Comparison of ENCODE assay signal across 14 cellular contexts in the genomic region with DNA sequence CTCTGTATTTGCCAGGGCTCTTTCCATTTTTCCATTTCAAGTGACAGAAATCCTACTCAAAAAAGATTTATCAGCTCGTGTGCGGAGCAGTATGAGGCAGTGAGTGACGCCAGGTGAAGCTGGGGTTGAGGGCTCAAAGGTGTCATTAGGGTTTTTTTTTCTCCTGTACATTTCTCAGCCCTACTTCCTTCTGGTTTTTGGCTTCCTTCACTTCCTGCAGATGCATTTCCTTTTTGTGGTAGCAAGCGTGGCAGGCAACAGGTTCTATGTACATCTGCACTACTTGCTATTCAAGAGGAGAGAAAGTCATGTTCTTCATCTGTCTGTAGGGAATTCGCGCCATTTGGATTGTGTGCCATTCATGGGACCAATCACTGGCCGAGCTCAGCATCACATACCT. TPM values are rescaled to one million over a fixed set of nuclear protein-coding genes. Genes with fewer than 3 reads are reported as not detected.
A peak's percentile ranks its signal among the peaks of the same experiment; 100 is the strongest.
DNase-seq lines count a peak whose midpoint lies in the region; ATAC-seq, FAIRE-seq and TF ChIP-seq lines count a peak whose summit lies in the region.
"Had no signal": no experiment of that assay in that cellular context is flagged by ENCODE, and none has a peak within 500 bp of the region (broad histone marks: within the 10 kb centered on the region; RNA-seq: fewer than 3 reads in every experiment).

No MANE protein-coding gene starts in this region.

- WGBS in transverse colon (ENCODE audit: low coverage in 1 of 2), 2 donors = 67 to 81% methylated on average over 7 of the region's 7 CpGs
- 64 to 69% (median 65%) methylated on average over 7 of the region's 7 CpGs for WGBS in psoas muscle, 3 donors

- H3K27ac Mint-ChIP-seq in T-helper 2 cell treated with Interferon-gamma antibody and Interleukin-4, amounts not matched to agents 5 μg/mL and 100 μg/mL, for 36 hours = peak overlapping the region; percentile 86

- H3K9me3 ChIP-seq in transverse colon (no peaks in the 10 kb centered on the region), psoas muscle (no peaks in the 10 kb centered on the region)

- intact Hi-C loops in transverse colon (cut with DNase I; ENCODE audit: low total_unique reads) (no loop called here), psoas muscle (cut with DNase I) (loop anchor here in 1 of 2 donors (5.0 kb wide), 1 partner anchor 1115 kb away; no protein-coding TSS in a partner anchor)

- H3K4me1 ChIP-seq in transverse colon (no peaks in the 10 kb centered on the region), psoas muscle (no peaks in the 10 kb centered on the region)
- H3K4me1 ChIP-seq: tibial nerve had no signal

- in situ Hi-C loops in transverse colon (cut with MboI; ENCODE audit: low pct_ligation_motif_present in 1 of 4, low pct_unique_long_range_greater_than_20kb in 1 of 4, low sequenced_read_pairs in 3 of 4) = no loop called here

- peaks cover 62% of the 10 kb centered on the region for H3K4me1 Mint-ChIP-seq in T-helper 2 cell treated with Interferon-gamma antibody and Interleukin-4, amounts not matched to agents 5 μg/mL and 100 μg/mL, for 36 hours (ENCODE audit: low read depth)

- peaks cover 37% of the 10 kb centered on the region for H3K36me3 Mint-ChIP-seq in T-helper 2 cell treated with Interferon-gamma antibody and Interleukin-4, amounts not matched to agents 5 μg/mL and 100 μg/mL, for 36 hours (ENCODE audit: low read depth)

- no peak for TF ChIP-seq POLR2A in transverse colon (IDR thresholded peaks at IDR 0.05)

- H3K4me3 ChIP-seq in bronchial epithelial cell (ENCODE audit: low read depth, low read length) = no peak overlapping the region
- no peak overlapping the region for H3K4me3 ChIP-seq in transverse colon
- H3K4me3 ChIP-seq in psoas muscle = no peak overlapping the region
- H3K4me3 ChIP-seq: cardiac muscle cell, tibial nerve had no signal

- ATAC-seq in psoas muscle = no peak
- no peak for ATAC-seq in HG02623 (IDR thresholded peaks at IDR 0.05; ENCODE audit: unreplicated experiment)

- peak; percentile 28 for FAIRE-seq in bronchial epithelial cell (lab: Jason Lieb, UNC)
- FAIRE-seq: keratinocyte, RCC 7860 had no signal

- peaks cover 17% of the 10 kb centered on the region for H3K9me3 Mint-ChIP-seq in T-helper 2 cell treated with Interferon-gamma antibody and Interleukin-4, amounts not matched to agents 5 μg/mL and 100 μg/mL, for 36 hours

- no peaks in the 10 kb centered on the region for H3K27me3 ChIP-seq in bronchial epithelial cell (ENCODE audit: control insufficient read depth, insufficient read depth, low read length)
- H3K27me3 ChIP-seq in transverse colon = no peaks in the 10 kb centered on the region
- no peaks in the 10 kb centered on the region for H3K27me3 ChIP-seq in psoas muscle (ENCODE audit: insufficient read depth in 3 of 3, low read length in 2 of 3)
- H3K27me3 ChIP-seq: cardiac muscle cell, tibial nerve had no signal

- no peak for TF ChIP-seq EP300 in transverse colon (IDR thresholded peaks at IDR 0.05; ENCODE audit: low read depth)

- H3K36me3 ChIP-seq in bronchial epithelial cell (ENCODE audit: control insufficient read depth, insufficient read depth, low read length) (no peaks in the 10 kb centered on the region), transverse colon (no peaks in the 10 kb centered on the region), psoas muscle (ENCODE audit: insufficient read depth in 1 of 2, low read depth in 1 of 2) (no peaks in the 10 kb centered on the region)
- H3K36me3 ChIP-seq: cardiac muscle cell, tibial nerve had no signal

- peak overlapping the region; percentile 81 for H3K4me3 Mint-ChIP-seq in T-helper 2 cell treated with Interferon-gamma antibody and Interleukin-4, amounts not matched to agents 5 μg/mL and 100 μg/mL, for 36 hours

- no peak for TF ChIP-seq CTCF in bronchial epithelial cell (IDR thresholded peaks at IDR 0.05; ENCODE audit: insufficient read depth, low read length, severe bottlenecking)
- TF ChIP-seq CTCF in transverse colon (IDR thresholded peaks at IDR 0.05) = no peak
- TF ChIP-seq CTCF in psoas muscle (IDR thresholded peaks at IDR 0.05) = no peak

- H3K27ac ChIP-seq in transverse colon (peak overlapping the region in 2 of 4 donors; percentile 19 to 20), psoas muscle (no peak overlapping the region)
- H3K27ac ChIP-seq: cardiac muscle cell had no signal

- no peaks in the 10 kb centered on the region for H3K27me3 Mint-ChIP-seq in T-helper 2 cell treated with Interferon-gamma antibody and Interleukin-4, amounts not matched to agents 5 μg/mL and 100 μg/mL, for 36 hours (ENCODE audit: low read depth)

- peak; percentile 10 for DNase-seq in stimulated activated CD4-positive, alpha-beta T cell treated with anti-CD3 and anti-CD28 coated beads, Interleukin-15, amount 100 ng/mL, for 24 hours
- no peak for DNase-seq in stimulated activated CD4-positive, alpha-beta T cell treated with anti-CD3 and anti-CD28 coated beads, Interleukin-4, amount 100 ng/mL, for 1 hour
- DNase-seq in T-helper 2 cell treated with Interferon-gamma antibody and Interleukin-4, amounts not matched to agents 5 μg/mL and 100 μg/mL, for 36 hours (ENCODE audit: low spot score) = peak; percentile 36
- DNase-seq in bronchial epithelial cell (ENCODE audit: low read depth) = no peak
- DNase-seq in transverse colon = peak; percentile 11
- no peak for DNase-seq in NCI-H2107 treated with DMSO at 0.1 percent for 48 hours (lab: John Stamatoyannopoulos, UW; ENCODE audit: unreplicated experiment)
- no peak for DNase-seq in psoas muscle
- DNase-seq: activated CD4-positive, CD25-positive, alpha-beta regulatory T cell; NCI-H187 had no signal

RNA-seq across cellular contexts. Expression of a gene that starts 52.8 kb away (rescaled TPM):
- total RNA-seq in bronchial epithelial cell (not detected in 2 replicates), transverse colon (100 to 1,000 TPM in 2 of 4 donors, 10 to 100 TPM in 2; 82.8 to 139 (median 102) TPM), psoas muscle (1 to 10 TPM in 2 of 4 donors, under 1 TPM in 2; 0.83 to 2.1 (median 1.2) TPM)
- polyA plus RNA-seq in psoas muscle = under 1 TPM; 0.04 to 0.49 (median 0.38) TPM
- total RNA-seq: cardiac muscle cell had no signal
- polyA plus RNA-seq: cardiac muscle cell had no signal

Comparison
In these comparisons a context has a peak if more than half of its experiments do, and no peak if none do; other contexts are left out.
1. DNase-seq: peak in stimulated activated CD4-positive, alpha-beta T cell treated with anti-CD3 and anti-CD28 coated beads, Interleukin-15, amount 100 ng/mL, for 24 hours (single experiment), T-helper 2 cell treated with Interferon-gamma antibody and Interleukin-4, amounts not matched to agents 5 μg/mL and 100 μg/mL, for 36 hours (single experiment) and transverse colon (single experiment); none in stimulated activated CD4-positive, alpha-beta T cell treated with anti-CD3 and anti-CD28 coated beads, Interleukin-4, amount 100 ng/mL, for 1 hour (single experiment), bronchial epithelial cell (single experiment), NCI-H2107 treated with DMSO at 0.1 percent for 48 hours (single experiment) and psoas muscle (0 of 2).
2. RNA of a gene that starts 52.8 kb away (total RNA-seq): 82.8 to 139 TPM in transverse colon; 0.83 to 2.1 TPM in psoas muscle and not detected in bronchial epithelial cell; every median in the first group is over 10 times any median in the second.